ENCODE assay signal across 18 cellular contexts in the genomic region with DNA sequence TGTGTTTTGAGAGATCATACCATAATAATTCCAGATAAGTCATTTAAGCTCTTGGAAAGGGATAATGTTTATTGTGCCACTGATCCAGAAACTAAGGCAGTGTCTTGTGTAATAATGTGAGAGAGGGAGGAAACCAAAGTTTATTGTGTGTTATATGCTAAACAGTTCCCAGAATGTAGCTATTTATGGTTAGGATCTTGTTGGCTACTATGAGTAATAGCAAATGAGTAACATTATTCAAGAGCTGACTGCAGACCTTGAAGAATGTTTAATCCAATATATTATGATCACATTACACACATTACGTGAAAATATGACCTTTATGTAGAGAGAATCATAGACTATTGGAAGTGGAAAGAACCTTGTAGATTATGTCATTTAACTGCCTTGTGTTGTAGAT.
DNase-seq lines count a peak whose midpoint lies in the region; ATAC-seq, FAIRE-seq and TF ChIP-seq lines count a peak whose summit lies in the region.
"Had no signal": no experiment of that assay in that cellular context is flagged by ENCODE, and none has a peak within 500 bp of the region (broad histone marks: within the 10 kb centered on the region; RNA-seq: fewer than 3 reads in every experiment).

No MANE protein-coding gene starts in this region.

- H3K9me3 ChIP-seq in osteoblast (ENCODE audit: low read depth, low read length), result no peaks in the 10 kb centered on the region
- H3K9me3 ChIP-seq: ovary had no signal

- no peak for ATAC-seq in GM18505 (IDR thresholded peaks at IDR 0.05; ENCODE audit: unreplicated experiment)
- ATAC-seq: GM23338; stimulated activated naive CD8-positive, alpha-beta T cell treated with anti-CD3 and anti-CD28 coated beads, Interleukin-15, Interleukin-2, amounts not matched to agents 100 U/mL and 50 U/mL, for 24 hours had no signal

- peak overlapping the region; percentile 51 for H3K4me2 ChIP-seq in osteoblast (ENCODE audit: insufficient read depth, low read length)
- H3K4me2 ChIP-seq: GM23338, hepatocyte had no signal

- H2AFZ ChIP-seq in osteoblast (ENCODE audit: low read length), result peak overlapping the region; percentile 45
- H2AFZ ChIP-seq: GM23338, hepatocyte had no signal

- no peak for TF ChIP-seq CTCF in osteoblast (IDR thresholded peaks at IDR 0.05; ENCODE audit: extremely low read depth, low read depth, low read length)

- no peak for TF ChIP-seq POLR2A in GM18505 (IDR thresholded peaks at IDR 0.05; ENCODE audit: borderline replicate concordance, extremely low read depth, insufficient read depth, insufficient read length)

- DNase-seq in EL, result peak; percentile 70
- DNase-seq in RCC 7860 (ENCODE audit: low spot score), result peak; percentile 42
- peak; percentile 62 for DNase-seq in epithelial cell of prostate (ENCODE audit: low read depth, low spot score)
- peak; percentile 90 for DNase-seq in osteoblast (ENCODE audit: insufficient read length, low spot score, missing footprints)
- DNase-seq in stimulated activated CD4-positive, alpha-beta T cell treated with anti-CD3 and anti-CD28 coated beads, Interleukin-2, amount 100 ng/mL, for 24 hours, result no peak
- DNase-seq in NOMO-1 treated with dmso at 0.1 percent for 144 hours (lab: John Stamatoyannopoulos, UW; ENCODE audit: unreplicated experiment), result no peak
- DNase-seq in HuH-7.5 (ENCODE audit: low spot score), result no peak
- DNase-seq: activated CD4-positive, alpha-beta T cell treated with anti-CD3 and anti-CD28 coated beads, Interleukin-2, amount 50 U/mL, for 48 hours; activated naive CD4-positive, alpha-beta T cell treated with anti-CD3 and anti-CD28 coated beads for 36 hours; dorsolateral prefrontal cortex; NCI-H1694; ovary; stimulated activated CD4-positive, alpha-beta T cell treated with anti-CD3 and anti-CD28 coated beads, Interleukin-2, amount 100 ng/mL, for 48 hours; stimulated activated naive CD8-positive, alpha-beta T cell treated with anti-CD3 and anti-CD28 coated beads, Interleukin-15, Interleukin-2, amounts not matched to agents 100 U/mL and 50 U/mL, for 24 hours had no signal

- peak; percentile 59 for FAIRE-seq in RCC 7860 (lab: Jason Lieb, UNC)

- no peaks in the 10 kb centered on the region for H3K36me3 ChIP-seq in osteoblast (ENCODE audit: insufficient read depth, low read length)
- H3K36me3 ChIP-seq: ovary had no signal

- H3K4me1 ChIP-seq in osteoblast (ENCODE audit: insufficient read depth, low read length), result peaks cover 11% of the 10 kb centered on the region

- H3K27ac ChIP-seq in epithelial cell of prostate (peak overlapping the region; percentile 19), osteoblast (ENCODE audit: low read depth, low read length) (peak overlapping the region; percentile 66)
- H3K27ac ChIP-seq: dorsolateral prefrontal cortex, hepatocyte, ovary had no signal

- H3K27me3 ChIP-seq in osteoblast (ENCODE audit: insufficient read depth, low read length), result no peaks in the 10 kb centered on the region
- H3K27me3 ChIP-seq: dorsolateral prefrontal cortex, hepatocyte, ovary had no signal

- no peak overlapping the region for H3K4me3 ChIP-seq in osteoblast (ENCODE audit: insufficient read depth, low read length)
- H3K4me3 ChIP-seq: dorsolateral prefrontal cortex, GM23338, hepatocyte, lung, ovary had no signal

- no peaks in the 10 kb centered on the region for H3K79me2 ChIP-seq in osteoblast (ENCODE audit: insufficient read depth, low read length)
- H3K79me2 ChIP-seq: hepatocyte had no signal

- H4K20me1 ChIP-seq in osteoblast (ENCODE audit: insufficient read depth, low read length), result no peaks in the 10 kb centered on the region

Comparison
In these comparisons a context has a peak if more than half of its experiments do, and no peak if none do; other contexts are left out.
1. DNase-seq: peak in EL (single experiment), RCC 7860 (single experiment), epithelial cell of prostate (single experiment) and osteoblast (single experiment); none in stimulated activated CD4-positive, alpha-beta T cell treated with anti-CD3 and anti-CD28 coated beads, Interleukin-2, amount 100 ng/mL, for 24 hours (0 of 2), NOMO-1 treated with dmso at 0.1 percent for 144 hours (single experiment) and HuH-7.5 (single experiment).